22 cellular contexts compared by ENCODE assay signal in genomic region chr9:36717276-36717675, GRCh38.
"Had no signal": no experiment of that assay in that cellular context is flagged by ENCODE, and none has a peak within 500 bp of the region (broad histone marks: within the 10 kb centered on the region; RNA-seq: fewer than 3 reads in every experiment).

No MANE protein-coding gene starts in this region.

- H3K27ac ChIP-seq: body of pancreas, cardiac muscle cell, heart right ventricle, left lung, uterus had no signal

- DNase-seq: activated CD4-positive, alpha-beta T cell treated with anti-CD3 and anti-CD28 coated beads for 1 hour; activated CD4-positive, alpha-beta T cell treated with anti-CD3 and anti-CD28 coated beads, Interleukin-2, amount 10 ng/mL, durations not matched to agents 7 days and 5 days; activated CD8-positive, alpha-beta memory T cell treated with anti-CD3 and anti-CD28 coated beads, Interleukin-2, amount 10 ng/mL, durations not matched to agents 7 days and 5 days; activated CD8-positive, alpha-beta T cell treated with anti-CD3 and anti-CD28 coated beads, Interleukin-2, amount 10 ng/mL, durations not matched to agents 7 days and 5 days; activated naive CD4-positive, alpha-beta T cell treated with Interleukin-2 at 50 U/mL for 16 hours; activated T-cell treated with anti-CD3 and anti-CD28 coated beads, Interleukin-2, amount 50 U/mL, for 48 hours; anterior cingulate cortex; body of pancreas; cortex of kidney; effector memory CD8-positive, alpha-beta T cell; erythroblast; foreskin melanocyte; heart right ventricle; left lung; posterior cingulate gyrus; small intestine; stimulated activated CD4-positive, alpha-beta T cell treated with anti-CD3 and anti-CD28 coated beads, Interleukin-4, amount 100 ng/mL, for 24 hours; substantia nigra; T-helper 17 cell; uterus had no signal

- H3K9me3 ChIP-seq: body of pancreas, left lung, uterus had no signal

- H3K4me1 ChIP-seq: body of pancreas, heart right ventricle, left lung, uterus had no signal

- H3K36me3 ChIP-seq: cardiac muscle cell, heart right ventricle, left lung, uterus had no signal

- H3K27me3 ChIP-seq: body of pancreas, cardiac muscle cell, uterus had no signal

- H3K4me3 ChIP-seq: body of pancreas, cardiac muscle cell, heart right ventricle, left lung, lung, uterus had no signal
